20 cellular contexts compared by ENCODE assay signal in genomic region chr5:9596256-9596655, GRCh38. TPM values are rescaled to one million over a fixed set of nuclear protein-coding genes. Genes with fewer than 3 reads are reported as not detected.
A peak's percentile ranks its signal among the peaks of the same experiment; 100 is the strongest.
DNase-seq lines count a peak whose midpoint lies in the region; ATAC-seq and TF ChIP-seq lines count a peak whose summit lies in the region.
"Had no signal": no experiment of that assay in that cellular context is flagged by ENCODE, and none has a peak within 500 bp of the region (broad histone marks: within the 10 kb centered on the region; RNA-seq: fewer than 3 reads in every experiment).

No MANE protein-coding gene starts in this region.

- H3K27me3 Mint-ChIP-seq in GM23338 (ENCODE audit: insufficient read depth, low read depth, poor library complexity), result peaks cover 3% of the 10 kb centered on the region
- H3K27me3 Mint-ChIP-seq in CD8-positive, alpha-beta T cell (ENCODE audit: low read depth), result no peaks in the 10 kb centered on the region
- H3K27me3 Mint-ChIP-seq: stimulated activated naive B cell treated with anti-CD40 and anti-IgM and Interleukin-4, amounts not matched to agents 10 μg/mL and 1 μg/mL and 100 μg/mL, for 72 hours had no signal

- H3K27me3 ChIP-seq in GM23338 (ENCODE audit: insufficient read depth), result no peaks in the 10 kb centered on the region
- H3K27me3 ChIP-seq in thoracic aorta (replicated peaks; ENCODE audit: insufficient read depth), result no peaks in the 10 kb centered on the region
- H3K27me3 ChIP-seq in upper lobe of left lung, result no peaks in the 10 kb centered on the region
- H3K27me3 ChIP-seq in CD8-positive, alpha-beta T cell (ENCODE audit: insufficient read depth, low read length), result no peaks in the 10 kb centered on the region
- H3K27me3 ChIP-seq: tibial nerve had no signal

- no peak for TF ChIP-seq POLR2A in upper lobe of left lung (IDR thresholded peaks at IDR 0.05)

- H3K79me2 ChIP-seq in GM23338 (replicated peaks; ENCODE audit: insufficient read depth), result no peaks in the 10 kb centered on the region

- no peaks in the 10 kb centered on the region for H3F3A ChIP-seq in GM23338 (replicated peaks; ENCODE audit: low read depth)

- no peaks in the 10 kb centered on the region for H4K20me1 ChIP-seq in GM23338 (replicated peaks; ENCODE audit: insufficient read depth)

- 41 to 49% methylated on average over 4 of the region's 4 CpGs for WGBS in upper lobe of left lung, 2 donors

- H3K27ac ChIP-seq in GM23338 (ENCODE audit: low read depth) (no peak overlapping the region), thoracic aorta (no peak overlapping the region), upper lobe of left lung (no peak overlapping the region)
- H3K27ac ChIP-seq in CD8-positive, alpha-beta T cell (ENCODE audit: low read depth, low read length), result no peak overlapping the region
- H3K27ac ChIP-seq: tibial nerve had no signal

- H3K9me3 Mint-ChIP-seq in GM23338, result no peaks in the 10 kb centered on the region
- H3K9me3 Mint-ChIP-seq in CD8-positive, alpha-beta T cell, result no peaks in the 10 kb centered on the region
- H3K9me3 Mint-ChIP-seq: activated naive CD4-positive, alpha-beta T cell treated with anti-CD3 and anti-CD28 coated beads, Interleukin-2, amount 50 U/mL, for 24 hours; endodermal cell had no signal

- H3K4me1 Mint-ChIP-seq in GM23338, result peaks cover 33% of the 10 kb centered on the region
- H3K4me1 Mint-ChIP-seq in CD8-positive, alpha-beta T cell (ENCODE audit: low read depth), result no peaks in the 10 kb centered on the region
- H3K4me1 Mint-ChIP-seq: activated naive CD4-positive, alpha-beta T cell treated with anti-CD3 and anti-CD28 coated beads, Interleukin-2, amount 50 U/mL, for 24 hours; stimulated activated naive B cell treated with anti-CD40 and anti-IgM and Interleukin-4, amounts not matched to agents 10 μg/mL and 1 μg/mL and 100 μg/mL, for 72 hours had no signal

- H3K36me3 ChIP-seq in GM23338 (ENCODE audit: insufficient read depth), result no peaks in the 10 kb centered on the region
- H3K36me3 ChIP-seq in thoracic aorta, result no peaks in the 10 kb centered on the region
- no peaks in the 10 kb centered on the region for H3K36me3 ChIP-seq in upper lobe of left lung
- no peaks in the 10 kb centered on the region for H3K36me3 ChIP-seq in CD8-positive, alpha-beta T cell (ENCODE audit: insufficient read depth, low read length)
- H3K36me3 ChIP-seq: BE2C, tibial nerve had no signal

- intact Hi-C loops in CD8-positive, alpha-beta T cell (cut with DNase I, micrococcal nuclease), result no loop called here

- no peak for DNase-seq in GM23338 (ENCODE audit: low spot score)
- DNase-seq in amniotic stem cell (lab: John Stamatoyannopoulos, UW), result peak; percentile 0
- DNase-seq in foreskin fibroblast, result peak; percentile 13 to 53
- DNase-seq in thoracic aorta (ENCODE audit: low spot score), result no peak
- no peak for DNase-seq in upper lobe of left lung
- no peak for DNase-seq in NCI-H226
- DNase-seq in CD8-positive, alpha-beta T cell, result no peak
- DNase-seq: activated CD4-positive, alpha-beta T cell treated with anti-CD3 and anti-CD28 coated beads for 1 hour; activated T-cell treated with anti-CD3 and anti-CD28 coated beads, Interleukin-2, amount 50 U/mL, for 72 hours; BE2C; hippocampal formation; mammary epithelial cell; NCI-H1417 treated with DMSO at 0.1 percent for 48 hours; NCI-H524 treated with DMSO at 0.1 percent for 48 hours; stimulated activated CD4-positive, alpha-beta T cell treated with anti-CD3 and anti-CD28 coated beads, Interleukin-1b, Interleukin-23, amount 100 ng/mL, for 48 hours; stimulated activated naive B cell treated with anti-CD40 and anti-IgM and Interleukin-4, amounts not matched to agents 10 μg/mL and 1 μg/mL and 100 μg/mL, for 72 hours had no signal

- CTCF ChIA-PET in CD8-positive, alpha-beta T cell (lab: Charles Lee), result no interaction called here

- ATAC-seq in GM23338, result no peak
- ATAC-seq in thoracic aorta (ENCODE audit: insufficient number of reproducible peaks, low FRiP score, low read depth), result no peak
- no peak for ATAC-seq in upper lobe of left lung (ENCODE audit: low FRiP score in 2 of 2)
- ATAC-seq in CD8-positive, alpha-beta T cell, result no peak
- ATAC-seq: activated T-cell treated with anti-CD3 and anti-CD28 coated beads, Interleukin-2, amount 50 U/mL, for 72 hours; stimulated activated naive B cell treated with anti-CD40 and anti-IgM and Interleukin-4, amounts not matched to agents 10 μg/mL and 1 μg/mL and 100 μg/mL, for 72 hours had no signal

- H3K9me3 ChIP-seq in thoracic aorta (no peaks in the 10 kb centered on the region), upper lobe of left lung (no peaks in the 10 kb centered on the region)
- no peaks in the 10 kb centered on the region for H3K9me3 ChIP-seq in CD8-positive, alpha-beta T cell (ENCODE audit: low read length)
- H3K9me3 ChIP-seq: BE2C, tibial nerve had no signal

- H3K4me3 ChIP-seq in GM23338, result no peak overlapping the region
- H3K4me3 ChIP-seq in foreskin fibroblast (ENCODE audit: low read depth in 1 of 2, low read length in 2 of 2), result peak overlapping the region; percentile 17 to 34
- H3K4me3 ChIP-seq in thoracic aorta, result peak overlapping the region; percentile 38
- H3K4me3 ChIP-seq in upper lobe of left lung, result no peak overlapping the region
- no peak overlapping the region for H3K4me3 ChIP-seq in CD8-positive, alpha-beta T cell (ENCODE audit: low read depth, low read length)
- H3K4me3 ChIP-seq: tibial nerve had no signal

- peak overlapping the region; percentile 4; the same call in 1 of the 3 replicates for H3K4me3 Mint-ChIP-seq in GM23338
- H3K4me3 Mint-ChIP-seq in CD8-positive, alpha-beta T cell, result no peak overlapping the region
- H3K4me3 Mint-ChIP-seq: activated naive CD4-positive, alpha-beta T cell treated with anti-CD3 and anti-CD28 coated beads, Interleukin-2, amount 50 U/mL, for 24 hours; activated T-cell treated with anti-CD3 and anti-CD28 coated beads, Interleukin-2, amount 50 U/mL, for 72 hours; endodermal cell; stimulated activated naive B cell treated with anti-CD40 and anti-IgM and Interleukin-4, amounts not matched to agents 10 μg/mL and 1 μg/mL and 100 μg/mL, for 72 hours had no signal

- 0 out of 2 replicates have a peak, but pooled peaks cover 6% of the 10 kb centered on the region for H3K9me2 ChIP-seq in GM23338 (ENCODE audit: insufficient read depth)

- H3K4me2 ChIP-seq in GM23338, result peak overlapping the region; percentile 42; the same call in 1 of the 2 replicates

- TF ChIP-seq CTCF in GM23338 (conservative IDR thresholded peaks at IDR 0.05; ENCODE audit: low read depth in 2 of 2), result no peak
- TF ChIP-seq CTCF in foreskin fibroblast (IDR thresholded peaks at IDR 0.05; ENCODE audit: low read depth, low read length), result no peak
- TF ChIP-seq CTCF in thoracic aorta (IDR thresholded peaks at IDR 0.05), result no peak
- TF ChIP-seq CTCF in upper lobe of left lung (IDR thresholded peaks at IDR 0.05), result no peak
- TF ChIP-seq CTCF in CD8-positive, alpha-beta T cell (IDR thresholded peaks at IDR 0.05), result no peak

- POLR2A ChIA-PET in CD8-positive, alpha-beta T cell (lab: Charles Lee), result no interaction called here

- no peak for TF ChIP-seq EP300 in upper lobe of left lung (IDR thresholded peaks at IDR 0.05)

- H2AFZ ChIP-seq in GM23338, result peak overlapping the region; percentile 67

- no peak overlapping the region for H3K27ac Mint-ChIP-seq in GM23338
- H3K27ac Mint-ChIP-seq in CD8-positive, alpha-beta T cell, result no peak overlapping the region
- H3K27ac Mint-ChIP-seq: activated naive CD4-positive, alpha-beta T cell treated with anti-CD3 and anti-CD28 coated beads, Interleukin-2, amount 50 U/mL, for 24 hours; activated T-cell treated with anti-CD3 and anti-CD28 coated beads, Interleukin-2, amount 50 U/mL, for 72 hours; endodermal cell; stimulated activated naive B cell treated with anti-CD40 and anti-IgM and Interleukin-4, amounts not matched to agents 10 μg/mL and 1 μg/mL and 100 μg/mL, for 72 hours had no signal

- H3K4me1 ChIP-seq in GM23338 (ENCODE audit: insufficient read depth), result peaks cover 11% of the 10 kb centered on the region
- H3K4me1 ChIP-seq in thoracic aorta (ENCODE audit: control insufficient read depth in 1 of 2, low read depth in 2 of 2), result peaks cover 0 to 11% of the 10 kb centered on the region in 2 donors
- no peaks in the 10 kb centered on the region for H3K4me1 ChIP-seq in upper lobe of left lung
- no peaks in the 10 kb centered on the region for H3K4me1 ChIP-seq in CD8-positive, alpha-beta T cell (ENCODE audit: insufficient read depth, low read length)
- H3K4me1 ChIP-seq: BE2C, tibial nerve had no signal

- no peaks in the 10 kb centered on the region for H3K36me3 Mint-ChIP-seq in GM23338 (ENCODE audit: low read depth)
- H3K36me3 Mint-ChIP-seq in CD8-positive, alpha-beta T cell, result no peaks in the 10 kb centered on the region
- H3K36me3 Mint-ChIP-seq: activated naive CD4-positive, alpha-beta T cell treated with anti-CD3 and anti-CD28 coated beads, Interleukin-2, amount 50 U/mL, for 24 hours; stimulated activated naive B cell treated with anti-CD40 and anti-IgM and Interleukin-4, amounts not matched to agents 10 μg/mL and 1 μg/mL and 100 μg/mL, for 72 hours had no signal

TF ChIP-seq in GM23338, 12 proteins besides CTCF, POLR2A, EP300 and RAD21 (continues in another document):
- no peak for TF ChIP-seq ZNF114 (CRISPR knock-in tag; IDR thresholded peaks at IDR 0.05)

RNA-seq across cellular contexts. Expression of gene TAS2R1, which starts 33.9 kb away (rescaled TPM):
- total RNA-seq in GM23338 (2014; rRNA removed; shearing (Covaris generic)), result 0.31 TPM in 1 of 2 replicates, not detected in the other
- 0.19 TPM in 1 of 2 replicates, not detected in the other for polyA plus RNA-seq in GM23338 (2016; fragmentation: Nextera tagmentation; extraction: Ambion mirVana)
- total RNA-seq in thoracic aorta (not detected), upper lobe of left lung (not detected)
- total RNA-seq in CD8-positive, alpha-beta T cell, result not detected
- total RNA-seq: activated CD8-positive, alpha-beta memory T cell treated with anti-CD3 and anti-CD28 coated beads for 36 hours; activated T-cell treated with anti-CD3 and anti-CD28 coated beads, Interleukin-2, amount 50 U/mL, for 72 hours; mammary epithelial cell; tibial nerve had no signal
- polyA plus RNA-seq: mammary epithelial cell had no signal

RNA-seq across cellular contexts. Expression of gene SEMA5A, which starts 50.4 kb away (rescaled TPM):
- 6.9 and 8.1 TPM in 2 replicates for total RNA-seq in GM23338 (2014; rRNA removed; shearing (Covaris generic))
- 1.8 and 2.1 TPM in 2 replicates for polyA plus RNA-seq in GM23338 (2016; fragmentation: Nextera tagmentation; extraction: Ambion mirVana)
- total RNA-seq in thoracic aorta, result 10 to 100 TPM; 13.3 to 17.6 TPM
- 10 to 100 TPM in 5 of 6 donors, 1 to 10 TPM in 1; 5.2 to 40.5 (median 27.5) TPM for total RNA-seq in upper lobe of left lung
- under 1 TPM; 0.03 to 0.25 TPM for total RNA-seq in CD8-positive, alpha-beta T cell
- total RNA-seq: activated CD8-positive, alpha-beta memory T cell treated with anti-CD3 and anti-CD28 coated beads for 36 hours had no signal

Comparison
In these comparisons a context has a peak if more than half of its experiments do, and no peak if none do; other contexts are left out.
1. DNase-seq: peak in amniotic stem cell (single experiment) and foreskin fibroblast (2 of 2); none in GM23338 (single experiment), thoracic aorta (single experiment), upper lobe of left lung (0 of 2), NCI-H226 (single experiment) and CD8-positive, alpha-beta T cell (0 of 7).
2. H3K4me3 ChIP-seq: peak in foreskin fibroblast (2 of 2) and thoracic aorta (single experiment); none in GM23338 (single experiment), upper lobe of left lung (0 of 4) and CD8-positive, alpha-beta T cell (single experiment).